ENCODE assay signal across 14 cellular contexts in genomic region chr13:80923907-80924306, GRCh38.
DNase-seq lines count a peak whose midpoint lies in the region; ATAC-seq and TF ChIP-seq lines count a peak whose summit lies in the region.
"Had no signal": no experiment of that assay in that cellular context is flagged by ENCODE, and none has a peak within 500 bp of the region (broad histone marks: within the 10 kb centered on the region; RNA-seq: fewer than 3 reads in every experiment).

No MANE protein-coding gene starts in this region.

- H3K4me1 ChIP-seq in GM23338 (ENCODE audit: insufficient read depth) = no peaks in the 10 kb centered on the region
- H3K4me1 ChIP-seq: testis had no signal

- H3F3A ChIP-seq in GM23338 (replicated peaks; ENCODE audit: low read depth) = no peaks in the 10 kb centered on the region

- no peaks in the 10 kb centered on the region for H3K4me1 Mint-ChIP-seq in GM23338
- no peaks in the 10 kb centered on the region for H3K4me1 Mint-ChIP-seq in activated naive CD4-positive, alpha-beta T cell treated with anti-CD3 and anti-CD28 coated beads for 36 hours (ENCODE audit: low read depth)
- H3K4me1 Mint-ChIP-seq: activated CD4-positive, alpha-beta T cell treated with anti-CD3 and anti-CD28 coated beads for 36 hours had no signal

- H3K36me3 Mint-ChIP-seq in GM23338 (ENCODE audit: low read depth) = no peaks in the 10 kb centered on the region
- no peaks in the 10 kb centered on the region for H3K36me3 Mint-ChIP-seq in activated naive CD4-positive, alpha-beta T cell treated with anti-CD3 and anti-CD28 coated beads for 36 hours (ENCODE audit: low read depth)
- H3K36me3 Mint-ChIP-seq: CD8-positive, alpha-beta T cell had no signal

- no peaks in the 10 kb centered on the region for H3K9me2 ChIP-seq in GM23338 (ENCODE audit: insufficient read depth)

- no peak overlapping the region for H3K27ac Mint-ChIP-seq in GM23338
- no peak overlapping the region for H3K27ac Mint-ChIP-seq in activated naive CD4-positive, alpha-beta T cell treated with anti-CD3 and anti-CD28 coated beads for 36 hours
- H3K27ac Mint-ChIP-seq: activated CD4-positive, alpha-beta T cell treated with anti-CD3 and anti-CD28 coated beads for 36 hours; activated T-cell treated with anti-CD3 and anti-CD28 coated beads, Interleukin-2, amount 50 U/mL, for 72 hours; CD8-positive, alpha-beta T cell; effector memory CD8-positive, alpha-beta T cell had no signal

- no peak overlapping the region for H3K27ac ChIP-seq in GM23338 (ENCODE audit: low read depth)
- H3K27ac ChIP-seq: testis had no signal

- H3K27me3 ChIP-seq in GM23338 (ENCODE audit: insufficient read depth) = no peaks in the 10 kb centered on the region
- H3K27me3 ChIP-seq: testis had no signal

- no peaks in the 10 kb centered on the region for H3K36me3 ChIP-seq in GM23338 (ENCODE audit: insufficient read depth)

- no peak overlapping the region for H2AFZ ChIP-seq in GM23338

- H3K4me2 ChIP-seq in GM23338 = no peak overlapping the region

- CTCF ChIA-PET in activated naive CD4-positive, alpha-beta T cell treated with anti-CD3 and anti-CD28 coated beads for 36 hours (lab: Charles Lee) = interaction anchor here (0.6 kb wide), 1 partner anchor 1088 kb away, joined by 4 read pairs; no protein-coding TSS in a partner anchor

- DNase-seq in GM23338 (ENCODE audit: low spot score) (peak; percentile 8), NCI-H1417 treated with DMSO at 0.1 percent for 48 hours (lab: John Stamatoyannopoulos, UW) (peak; percentile 6), dermis blood vessel endothelial cell (peak; percentile 44), iPS-NIHi11 (ENCODE audit: low spot score) (peak; percentile 9), hypothalamus (lab: John Stamatoyannopoulos, UW) (no peak)
- no peak for DNase-seq in activated naive CD4-positive, alpha-beta T cell treated with anti-CD3 and anti-CD28 coated beads for 36 hours
- DNase-seq: activated CD4-positive, alpha-beta T cell treated with anti-CD3 and anti-CD28 coated beads for 36 hours; activated T-cell treated with anti-CD3 and anti-CD28 coated beads, Interleukin-2, amount 50 U/mL, for 72 hours; CD8-positive, alpha-beta T cell; effector memory CD8-positive, alpha-beta T cell; NCI-H146 had no signal

- no peaks in the 10 kb centered on the region for H3K27me3 Mint-ChIP-seq in GM23338 (ENCODE audit: insufficient read depth, low read depth, poor library complexity)
- no peaks in the 10 kb centered on the region for H3K27me3 Mint-ChIP-seq in activated naive CD4-positive, alpha-beta T cell treated with anti-CD3 and anti-CD28 coated beads for 36 hours (ENCODE audit: low read depth)
- H3K27me3 Mint-ChIP-seq: activated CD4-positive, alpha-beta T cell treated with anti-CD3 and anti-CD28 coated beads for 36 hours; effector memory CD8-positive, alpha-beta T cell had no signal

- H3K4me3 ChIP-seq in GM23338 = no peak overlapping the region
- H3K4me3 ChIP-seq: testis had no signal

- ATAC-seq in GM23338 (no peak), HG03159 (IDR thresholded peaks at IDR 0.05; ENCODE audit: unreplicated experiment) (no peak), HG03196 (IDR thresholded peaks at IDR 0.05; ENCODE audit: unreplicated experiment) (no peak)
- ATAC-seq: activated CD4-positive, alpha-beta T cell treated with anti-CD3 and anti-CD28 coated beads for 36 hours; activated T-cell treated with anti-CD3 and anti-CD28 coated beads, Interleukin-2, amount 50 U/mL, for 72 hours; CD8-positive, alpha-beta T cell; effector memory CD8-positive, alpha-beta T cell had no signal

- no peaks in the 10 kb centered on the region for H3K9me3 Mint-ChIP-seq in GM23338
- H3K9me3 Mint-ChIP-seq in activated naive CD4-positive, alpha-beta T cell treated with anti-CD3 and anti-CD28 coated beads for 36 hours = no peaks in the 10 kb centered on the region
- H3K9me3 Mint-ChIP-seq: CD8-positive, alpha-beta T cell; effector memory CD8-positive, alpha-beta T cell had no signal

- H3K79me2 ChIP-seq in GM23338 (replicated peaks; ENCODE audit: insufficient read depth) = no peaks in the 10 kb centered on the region

- H4K20me1 ChIP-seq in GM23338 (replicated peaks; ENCODE audit: insufficient read depth) = no peaks in the 10 kb centered on the region

- no peak overlapping the region for H3K4me3 Mint-ChIP-seq in GM23338
- no peak overlapping the region for H3K4me3 Mint-ChIP-seq in activated naive CD4-positive, alpha-beta T cell treated with anti-CD3 and anti-CD28 coated beads for 36 hours
- H3K4me3 Mint-ChIP-seq: activated CD4-positive, alpha-beta T cell treated with anti-CD3 and anti-CD28 coated beads for 36 hours; activated T-cell treated with anti-CD3 and anti-CD28 coated beads, Interleukin-2, amount 50 U/mL, for 72 hours; CD8-positive, alpha-beta T cell; effector memory CD8-positive, alpha-beta T cell had no signal

- TF ChIP-seq CTCF in GM23338 (conservative IDR thresholded peaks at IDR 0.05; ENCODE audit: low read depth in 2 of 2) = peak; percentile 44 to 64

- intact Hi-C loops in activated naive CD4-positive, alpha-beta T cell treated with anti-CD3 and anti-CD28 coated beads for 36 hours (cut with micrococcal nuclease) = no loop called here

TF ChIP-seq in GM23338, 12 proteins besides CTCF, POLR2A, EP300 and RAD21 (continues in another document):
- TF ChIP-seq ETS1 (IDR thresholded peaks at IDR 0.05) (no peak), JUNB (IDR thresholded peaks at IDR 0.05; ENCODE audit: unreplicated experiment) (no peak), ZNF462 (CRISPR knock-in tag; IDR thresholded peaks at IDR 0.05) (no peak)

Comparison
In these comparisons a context has a peak if more than half of its experiments do, and no peak if none do; other contexts are left out.
1. DNase-seq: peak in GM23338 (single experiment), NCI-H1417 treated with DMSO at 0.1 percent for 48 hours (single experiment), dermis blood vessel endothelial cell (single experiment) and iPS-NIHi11 (single experiment); none in hypothalamus (0 of 51) and activated naive CD4-positive, alpha-beta T cell treated with anti-CD3 and anti-CD28 coated beads for 36 hours (single experiment).